Comparison of ENCODE assay signal across 24 cellular contexts in genomic region chr2:190854726-190855125, GRCh38. TPM values are rescaled to one million over a fixed set of nuclear protein-coding genes. Genes with fewer than 3 reads are reported as not detected.
DNase-seq lines count a peak whose midpoint lies in the region; ATAC-seq, FAIRE-seq and TF ChIP-seq lines count a peak whose summit lies in the region.
"Had no signal": no experiment of that assay in that cellular context is flagged by ENCODE, and none has a peak within 500 bp of the region (broad histone marks: within the 10 kb centered on the region; RNA-seq: fewer than 3 reads in every experiment).

No MANE protein-coding gene starts in this region.

- ATAC-seq in IMR-90 (ENCODE audit: low read depth), result no peak
- ATAC-seq: A549 had no signal

- H2AFZ ChIP-seq in IMR-90 (replicated peaks; ENCODE audit: low read length, poor library complexity), result no peak overlapping the region
- H2AFZ ChIP-seq in astrocyte (ENCODE audit: low read depth, low read length), result no peak overlapping the region
- H2AFZ ChIP-seq in hepatocyte, result no peak overlapping the region

- H3K14ac ChIP-seq in IMR-90 (replicated peaks; ENCODE audit: low read depth, low read length), result no peak overlapping the region

- H3K56ac ChIP-seq in IMR-90 (ENCODE audit: extremely low read depth, insufficient read depth, low read length), result no peak overlapping the region

- H4K5ac ChIP-seq in IMR-90 (ENCODE audit: low read depth, low read length), result no peak overlapping the region

- POLR2A ChIA-PET in IMR-90 (lab: Charles Lee; ENCODE audit: unreplicated experiment), result interaction anchor here (1.0 kb wide), 1 partner anchor 26 kb away, joined by 3 read pairs; the partner anchor contains the start of gene GLS
- POLR2A ChIA-PET in activated CD4-positive, alpha-beta T cell treated with anti-CD3 and anti-CD28 coated beads, Interleukin-2, amount 10 ng/mL, durations not matched to agents 7 days and 5 days (lab: Charles Lee), result no interaction called here

- no peak overlapping the region for H3K27ac ChIP-seq in IMR-90 (ENCODE audit: insufficient read depth, low read length)
- H3K27ac ChIP-seq in astrocyte (ENCODE audit: low read depth, low read length), result no peak overlapping the region
- H3K27ac ChIP-seq in hepatocyte, result peak overlapping the region; percentile 73
- H3K27ac ChIP-seq in vagina, result no peak overlapping the region

- H3K9ac ChIP-seq in IMR-90 (ENCODE audit: low read depth, low read length) (no peak overlapping the region), astrocyte (ENCODE audit: low read length) (no peak overlapping the region)
- H3K9ac ChIP-seq: BLaER1 treated with 17β-estradiol and CSF1 and Interleukin-3, amounts not matched to agents 10 nM and 100 nM had no signal

- no CpG with 5 or more reads among the region's 1 CpG for WGBS in IMR-90 (ENCODE audit: extremely low coverage in 2 of 2, insufficient read length in 1 of 2), 2 experiments
- WGBS in hepatocyte (ENCODE audit: low lambda C conversion rate, missing lambda C conversion rate), result 100% methylated on average over 1 of the region's 1 CpG

- H4K91ac ChIP-seq in IMR-90 (ENCODE audit: insufficient read depth, low read depth, low read length), result no peak overlapping the region

- H3K4me3 ChIP-seq in IMR-90 (ENCODE audit: insufficient read depth, low read depth, low read length), result no peak overlapping the region
- H3K4me3 ChIP-seq in astrocyte (ENCODE audit: insufficient read depth, low read depth, low read length), result no peak overlapping the region
- H3K4me3 ChIP-seq in hepatocyte, result no peak overlapping the region
- no peak overlapping the region for H3K4me3 ChIP-seq in vagina
- H3K4me3 ChIP-seq: A549; BLaER1 treated with 17β-estradiol and CSF1 and Interleukin-3, amounts not matched to agents 10 nM and 100 nM; HAP-1 had no signal

- H4K8ac ChIP-seq in IMR-90 (ENCODE audit: low read depth in 2 of 2, low read length in 2 of 2), result no peak overlapping the region

- H2BK20ac ChIP-seq in IMR-90 (ENCODE audit: low read depth, low read length), result 0 out of 2 replicates have a peak overlapping the region, but pooled peaks have one; percentile 19

- dilution Hi-C loops in IMR-90 (cut with HindIII; ENCODE audit: low sequenced_read_pairs, unreplicated experiment), result no loop called here

- DNase-seq in IMR-90 (no peak), astrocyte (ENCODE audit: low read depth) (no peak), hepatocyte (ENCODE audit: low spot score) (no peak), vagina (ENCODE audit: extremely low spot score in 2 of 2) (no peak), GF-D8 (lab: John Stamatoyannopoulos, UW) (no peak), SK-N-DZ (ENCODE audit: low spot score) (no peak)
- no peak for DNase-seq in activated CD4-positive, alpha-beta T cell treated with anti-CD3 and anti-CD28 coated beads, Interleukin-2, amount 10 ng/mL, durations not matched to agents 7 days and 5 days
- DNase-seq: 8988T; ACHN; BE2C; CD4-positive, alpha-beta T cell; CD8-positive, alpha-beta memory T cell; DMS 273 treated with DMSO at 0.1 percent for 48 hours; DMS79; EL; GOT3; HFFc6 had no signal

- no peak overlapping the region for H2AK9ac ChIP-seq in IMR-90 (replicated peaks; ENCODE audit: low read depth, low read length, poor library complexity)

- H3K27ac Mint-ChIP-seq in astrocyte (ENCODE audit: unreplicated experiment), result peak overlapping the region; percentile 69
- no peak overlapping the region for H3K27ac Mint-ChIP-seq in activated CD4-positive, alpha-beta T cell treated with anti-CD3 and anti-CD28 coated beads, Interleukin-2, amount 10 ng/mL, durations not matched to agents 7 days and 5 days
- H3K27ac Mint-ChIP-seq: CD4-positive, alpha-beta T cell; CD8-positive, alpha-beta memory T cell had no signal

- no peak for TF ChIP-seq POLR2A in IMR-90 (IDR thresholded peaks at IDR 0.05; ENCODE audit: low read depth, low read length)
- TF ChIP-seq POLR2A in vagina (IDR thresholded peaks at IDR 0.05), result no peak

- no peak overlapping the region for H3K23ac ChIP-seq in IMR-90 (ENCODE audit: low read depth, low read length)

- BruUV-seq in IMR-90 (replicated peaks; lab: Mats Ljungman, UMichigan), result no TSS peak

- H3K27me3 ChIP-seq in IMR-90 (ENCODE audit: control insufficient read depth, insufficient read depth, low read length) (no peaks in the 10 kb centered on the region), astrocyte (ENCODE audit: insufficient read depth, low read length) (no peaks in the 10 kb centered on the region), hepatocyte (no peaks in the 10 kb centered on the region), vagina (no peaks in the 10 kb centered on the region)
- H3K27me3 ChIP-seq: BE2C; BLaER1 treated with 17β-estradiol and CSF1 and Interleukin-3, amounts not matched to agents 10 nM and 100 nM had no signal

- H3K9me3 Mint-ChIP-seq in astrocyte (ENCODE audit: unreplicated experiment), result no peaks in the 10 kb centered on the region
- H3K9me3 Mint-ChIP-seq in activated CD4-positive, alpha-beta T cell treated with anti-CD3 and anti-CD28 coated beads, Interleukin-2, amount 10 ng/mL, durations not matched to agents 7 days and 5 days, result peaks cover 3% of the 10 kb centered on the region
- H3K9me3 Mint-ChIP-seq: CD14-positive monocyte; CD4-positive, alpha-beta T cell; CD8-positive, alpha-beta memory T cell; HFFc6 had no signal

- H3K9me3 ChIP-seq in IMR-90 (ENCODE audit: control insufficient read depth, insufficient read depth, low read length), result no peaks in the 10 kb centered on the region
- no peaks in the 10 kb centered on the region for H3K9me3 ChIP-seq in astrocyte (ENCODE audit: insufficient read depth, low read depth, low read length)
- H3K9me3 ChIP-seq in hepatocyte (ENCODE audit: low read depth), result no peaks in the 10 kb centered on the region
- no peaks in the 10 kb centered on the region for H3K9me3 ChIP-seq in vagina
- H3K9me3 ChIP-seq: A549; BE2C; BLaER1 treated with 17β-estradiol and CSF1 and Interleukin-3, amounts not matched to agents 10 nM and 100 nM; HAP-1 had no signal

- CTCF ChIA-PET in IMR-90 (lab: Yijun Ruan, JAX), result interaction anchor here (0.6 kb wide), 1 partner anchor 10 kb away, joined by 4 read pairs; no protein-coding TSS in a partner anchor
- CTCF ChIA-PET in activated CD4-positive, alpha-beta T cell treated with anti-CD3 and anti-CD28 coated beads, Interleukin-2, amount 10 ng/mL, durations not matched to agents 7 days and 5 days (lab: Charles Lee), result no interaction called here

- H3K9me2 ChIP-seq in hepatocyte (replicated peaks; ENCODE audit: insufficient read depth), result no peaks in the 10 kb centered on the region

- no peak overlapping the region; the same call in none of the 2 replicates for H3K4ac ChIP-seq in IMR-90 (ENCODE audit: low read depth, low read length)

- no peak overlapping the region for H3K18ac ChIP-seq in IMR-90 (ENCODE audit: low read depth, low read length)

- H4K20me1 ChIP-seq in IMR-90 (ENCODE audit: insufficient read depth, low read length) (peaks cover 4% of the 10 kb centered on the region; the same call in 1 of the 2 replicates), astrocyte (ENCODE audit: insufficient read depth, low read length) (no peaks in the 10 kb centered on the region), hepatocyte (ENCODE audit: insufficient read depth, poor library complexity, severe bottlenecking) (no peaks in the 10 kb centered on the region)
- H4K20me1 ChIP-seq: BLaER1 treated with 17β-estradiol and CSF1 and Interleukin-3, amounts not matched to agents 10 nM and 100 nM had no signal

- intact Hi-C loops in IMR-90 (cut with micrococcal nuclease) (no loop called here), vagina (cut with DNase I) (loop anchor here (10.0 kb wide), 1 partner anchor 180 kb away; no protein-coding TSS in a partner anchor)

- no peak overlapping the region for H2AK5ac ChIP-seq in IMR-90 (ENCODE audit: low read depth, low read length)

- no peak for FAIRE-seq in astrocyte (lab: Jason Lieb, UNC)
- FAIRE-seq: A549, D721Med, GM12892, H54 had no signal

- H3K36me3 ChIP-seq in IMR-90 (ENCODE audit: control insufficient read depth, insufficient read depth, low read length), result no peaks in the 10 kb centered on the region
- H3K36me3 ChIP-seq in astrocyte (ENCODE audit: insufficient read depth, low read length), result no peaks in the 10 kb centered on the region
- H3K36me3 ChIP-seq in hepatocyte (replicated peaks; ENCODE audit: insufficient read depth, low read depth), result no peaks in the 10 kb centered on the region
- no peaks in the 10 kb centered on the region for H3K36me3 ChIP-seq in vagina
- H3K36me3 ChIP-seq: BE2C; BLaER1 treated with 17β-estradiol and CSF1 and Interleukin-3, amounts not matched to agents 10 nM and 100 nM; HAP-1 had no signal

- no peak for TF ChIP-seq RAD21 in IMR-90 (IDR thresholded peaks at IDR 0.05; ENCODE audit: low read length)

- TF ChIP-seq CTCF in IMR-90 (conservative IDR thresholded peaks at IDR 0.05; ENCODE audit: low read depth, low read length) (no peak), astrocyte (IDR thresholded peaks at IDR 0.05; ENCODE audit: insufficient read depth, low read depth, low read length) (no peak), hepatocyte (IDR thresholded peaks at IDR 0.05; ENCODE audit: poor library complexity) (no peak), vagina (IDR thresholded peaks at IDR 0.05) (no peak)

- no peaks in the 10 kb centered on the region for H3K36me3 Mint-ChIP-seq in astrocyte (ENCODE audit: low read depth, unreplicated experiment)
- H3K36me3 Mint-ChIP-seq in activated CD4-positive, alpha-beta T cell treated with anti-CD3 and anti-CD28 coated beads, Interleukin-2, amount 10 ng/mL, durations not matched to agents 7 days and 5 days (ENCODE audit: low read depth), result no peaks in the 10 kb centered on the region
- H3K36me3 Mint-ChIP-seq: CD14-positive monocyte had no signal

- H3K4me1 Mint-ChIP-seq in astrocyte (ENCODE audit: low read depth, unreplicated experiment), result peaks cover 38% of the 10 kb centered on the region
- no peaks in the 10 kb centered on the region for H3K4me1 Mint-ChIP-seq in activated CD4-positive, alpha-beta T cell treated with anti-CD3 and anti-CD28 coated beads, Interleukin-2, amount 10 ng/mL, durations not matched to agents 7 days and 5 days

- H3K9me1 ChIP-seq in IMR-90 (ENCODE audit: insufficient read depth, low read length), result peaks cover 7% of the 10 kb centered on the region; the same call in 1 of the 2 replicates

- no peaks in the 10 kb centered on the region for H3K27me3 Mint-ChIP-seq in astrocyte (ENCODE audit: low read depth, unreplicated experiment)
- H3K27me3 Mint-ChIP-seq in activated CD4-positive, alpha-beta T cell treated with anti-CD3 and anti-CD28 coated beads, Interleukin-2, amount 10 ng/mL, durations not matched to agents 7 days and 5 days, result no peaks in the 10 kb centered on the region
- H3K27me3 Mint-ChIP-seq: CD4-positive, alpha-beta T cell; CD8-positive, alpha-beta memory T cell had no signal

- H2BK5ac ChIP-seq in IMR-90 (ENCODE audit: low read depth, low read length, poor library complexity, severe bottlenecking), result no peak overlapping the region

- H3K4me3 Mint-ChIP-seq in astrocyte (ENCODE audit: unreplicated experiment), result no peak overlapping the region
- H3K4me3 Mint-ChIP-seq in activated CD4-positive, alpha-beta T cell treated with anti-CD3 and anti-CD28 coated beads, Interleukin-2, amount 10 ng/mL, durations not matched to agents 7 days and 5 days, result no peak overlapping the region
- H3K4me3 Mint-ChIP-seq: CD14-positive monocyte; CD4-positive, alpha-beta T cell; CD8-positive, alpha-beta memory T cell had no signal

- no peaks in the 10 kb centered on the region for H3K79me2 ChIP-seq in astrocyte (ENCODE audit: insufficient read depth, low read length)
- H3K79me2 ChIP-seq in hepatocyte, result no peaks in the 10 kb centered on the region

- in situ Hi-C loops in IMR-90 (cut with MboI; ENCODE audit: low sequenced_read_pairs), result no loop called here

- peaks cover 5 to 15% of the 10 kb centered on the region in 2 experiments; a peak in 3 of 4 replicates for H3K79me1 ChIP-seq in IMR-90 (ENCODE audit: low read depth in 1 of 2, low read length in 2 of 2)

- peak overlapping the region; percentile 34; the same call in 1 of the 3 replicates for H2BK15ac ChIP-seq in IMR-90 (ENCODE audit: low read depth, low read length)

- no peak overlapping the region; the same call in 1 of the 2 replicates for H2BK120ac ChIP-seq in IMR-90 (ENCODE audit: low read depth, low read length)

- H3K4me1 ChIP-seq in IMR-90 (ENCODE audit: control insufficient read depth, insufficient read depth, low read length) (peaks cover 8% of the 10 kb centered on the region), astrocyte (ENCODE audit: insufficient read depth, low read length) (peaks cover 13% of the 10 kb centered on the region), hepatocyte (ENCODE audit: insufficient read depth) (peaks cover 20% of the 10 kb centered on the region), vagina (peaks cover 4% of the 10 kb centered on the region)
- H3K4me1 ChIP-seq: BE2C had no signal

- H3K4me2 ChIP-seq in IMR-90 (ENCODE audit: low read depth, low read length) (no peak overlapping the region), astrocyte (ENCODE audit: low read length) (no peak overlapping the region), hepatocyte (peak overlapping the region; percentile 18)

RNA-seq across cellular contexts. Expression of gene GLS, which starts 25.9 kb away (rescaled TPM):
- total RNA-seq in IMR-90 (2012; rRNA removed) (130 and 279 TPM in 2 replicates), astrocyte (189 and 194 TPM in 2 replicates), hepatocyte (385 and 460 TPM in 2 replicates), vagina (88.9 TPM)
- polyA plus RNA-seq in IMR-90 (2012; rRNA removed) (63.2 and 87.5 TPM in 2 replicates), hepatocyte (78.8 and 78.9 TPM in 2 replicates)
- polyA plus RNA-seq in IMR-90 (2012; cell fraction: cytosol; rRNA removed), result 10.3 and 16.9 TPM in 2 replicates
- 45.0 and 212 TPM in 2 replicates for polyA plus RNA-seq in IMR-90 (2012; cell fraction: nucleus; rRNA removed; ENCODE audit: low replicate concordance)
- polyA plus RNA-seq in SK-N-DZ (2014; cell fraction: cytosol; rRNA removed), result 52.6 and 63.5 TPM in 2 replicates
- 85.3 and 121 TPM in 2 replicates for polyA plus RNA-seq in SK-N-DZ (2014; cell fraction: nucleus; rRNA removed)
- total RNA-seq in activated CD4-positive, alpha-beta T cell treated with anti-CD3 and anti-CD28 coated beads, Interleukin-2, amount 10 ng/mL, durations not matched to agents 7 days and 5 days, result 100 to 1,000 TPM; 142 to 155 TPM
